In genomic region chr13:30451476-30451875, GRCh38 we compare ENCODE assay signal across 20 cellular contexts. TPM values are rescaled to one million over a fixed set of nuclear protein-coding genes. Genes with fewer than 3 reads are reported as not detected.
"Had no signal": no experiment of that assay in that cellular context is flagged by ENCODE, and none has a peak within 500 bp of the region (broad histone marks: within the 10 kb centered on the region; RNA-seq: fewer than 3 reads in every experiment).

No MANE protein-coding gene starts in this region.

RNA-seq across cellular contexts. Expression of gene UBE2L5, which starts 29.2 kb away (rescaled TPM):
- total RNA-seq: hepatocyte, kidney, kidney epithelial cell, left cardiac atrium, left colon, left lobe of liver, left lung, left ventricle myocardium inferior, left ventricle myocardium superior, liver, lower lobe of right lung, lung, lung microvascular endothelial cell, mammary epithelial cell, mesothelial cell of epicardium, mononuclear cell, mucosa of descending colon, mucosa of gallbladder, myocyte had no signal
- polyA plus RNA-seq: hepatocyte, immature natural killer cell, mammary epithelial cell had no signal
